In genomic region chr15:36501063-36501678, GRCh38 we compare ENCODE assay signal across 8 cellular contexts.
DNase-seq lines count a peak whose midpoint lies in the region; ATAC-seq and TF ChIP-seq lines count a peak whose summit lies in the region.

No MANE protein-coding gene starts in this region.

- in situ Hi-C loops in astrocyte of the cerebellum (cut with HindIII; ENCODE audit: low sequenced_read_pairs) = no loop called here

- TF ChIP-seq CTCF in astrocyte of the cerebellum (IDR thresholded peaks at IDR 0.05; ENCODE audit: low read depth, low read length, missing control alignments) (peak; percentile 82), CD14-positive monocyte (IDR thresholded peaks at IDR 0.05) (no peak)

- no peaks in the 10 kb centered on the region for H3K9me3 Mint-ChIP-seq in CD14-positive monocyte

- H3K4me3 ChIP-seq in astrocyte of the cerebellum (ENCODE audit: low read depth, low read length) = no peak overlapping the region

- H3K4me1 Mint-ChIP-seq in CD14-positive monocyte = no peaks in the 10 kb centered on the region

- H3K27ac Mint-ChIP-seq in CD14-positive monocyte = no peak overlapping the region

- H3K27me3 Mint-ChIP-seq in CD14-positive monocyte (ENCODE audit: low read depth in 3 of 3) = peaks cover 3 to 5% (median 4%) of the 10 kb centered on the region in 3 donors

- peak; percentile 71 for DNase-seq in COR-L47 (lab: John Stamatoyannopoulos, UW)
- peak; percentile 27 for DNase-seq in GM19240 (ENCODE audit: insufficient read length, low spot score)
- DNase-seq in NCI-H526 treated with DMSO at 0.1 percent for 48 hours (lab: John Stamatoyannopoulos, UW) = peak; percentile 95
- DNase-seq in astrocyte of the cerebellum (ENCODE audit: low read depth) = peak; percentile 64
- peak; percentile 38 to 95 for DNase-seq in hippocampal formation (lab: John Stamatoyannopoulos, UW)
- DNase-seq in smooth muscle cell of the brain vasculature (ENCODE audit: low read depth, low spot score) = peak; percentile 26
- no peak for DNase-seq in CD14-positive monocyte (ENCODE audit: low spot score)

- peak; percentile 63 for ATAC-seq in HG03520 (IDR thresholded peaks at IDR 0.05; ENCODE audit: unreplicated experiment)

- intact Hi-C loops in CD14-positive monocyte (cut with micrococcal nuclease) = no loop called here

- no peak overlapping the region for H3K4me3 Mint-ChIP-seq in CD14-positive monocyte

- H3K36me3 Mint-ChIP-seq in CD14-positive monocyte = no peaks in the 10 kb centered on the region
